1 cellular context compared by ENCODE assay signal in the genomic region with DNA sequence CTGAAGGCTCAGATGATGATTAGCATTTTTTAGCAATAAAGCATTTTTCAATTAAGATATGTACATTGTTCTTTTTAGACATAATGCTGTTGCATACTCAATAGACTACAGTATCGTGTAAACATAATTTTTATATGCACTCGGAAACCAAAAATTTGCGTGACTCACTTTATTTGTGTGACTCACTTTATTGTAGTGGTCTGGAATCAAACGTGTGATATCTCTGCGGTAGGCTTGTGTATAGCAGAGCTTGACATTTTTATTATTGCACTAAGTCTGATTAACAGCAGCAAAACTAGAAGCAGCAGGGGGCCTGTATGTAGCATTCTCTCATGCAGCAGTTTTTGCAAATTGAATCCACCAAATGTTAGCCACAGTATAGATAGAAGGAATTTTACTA.
A peak's percentile ranks its signal among the peaks of the same experiment; 100 is the strongest.
TF ChIP-seq lines count a peak whose summit lies in the region.

No MANE protein-coding gene starts in this region.

TF ChIP-seq in HEK293, 187 proteins besides CTCF, POLR2A, EP300 and RAD21 (continued from another document and continues in another):
- no peak for TF ChIP-seq ZNF274 (IDR thresholded peaks at IDR 0.05; ENCODE audit: low read length)
- TF ChIP-seq ZNF274 (tag by site-specific recombination; IDR thresholded peaks at IDR 0.05; ENCODE audit: borderline replicate concordance), result no peak
- TF ChIP-seq, protein P1, sequence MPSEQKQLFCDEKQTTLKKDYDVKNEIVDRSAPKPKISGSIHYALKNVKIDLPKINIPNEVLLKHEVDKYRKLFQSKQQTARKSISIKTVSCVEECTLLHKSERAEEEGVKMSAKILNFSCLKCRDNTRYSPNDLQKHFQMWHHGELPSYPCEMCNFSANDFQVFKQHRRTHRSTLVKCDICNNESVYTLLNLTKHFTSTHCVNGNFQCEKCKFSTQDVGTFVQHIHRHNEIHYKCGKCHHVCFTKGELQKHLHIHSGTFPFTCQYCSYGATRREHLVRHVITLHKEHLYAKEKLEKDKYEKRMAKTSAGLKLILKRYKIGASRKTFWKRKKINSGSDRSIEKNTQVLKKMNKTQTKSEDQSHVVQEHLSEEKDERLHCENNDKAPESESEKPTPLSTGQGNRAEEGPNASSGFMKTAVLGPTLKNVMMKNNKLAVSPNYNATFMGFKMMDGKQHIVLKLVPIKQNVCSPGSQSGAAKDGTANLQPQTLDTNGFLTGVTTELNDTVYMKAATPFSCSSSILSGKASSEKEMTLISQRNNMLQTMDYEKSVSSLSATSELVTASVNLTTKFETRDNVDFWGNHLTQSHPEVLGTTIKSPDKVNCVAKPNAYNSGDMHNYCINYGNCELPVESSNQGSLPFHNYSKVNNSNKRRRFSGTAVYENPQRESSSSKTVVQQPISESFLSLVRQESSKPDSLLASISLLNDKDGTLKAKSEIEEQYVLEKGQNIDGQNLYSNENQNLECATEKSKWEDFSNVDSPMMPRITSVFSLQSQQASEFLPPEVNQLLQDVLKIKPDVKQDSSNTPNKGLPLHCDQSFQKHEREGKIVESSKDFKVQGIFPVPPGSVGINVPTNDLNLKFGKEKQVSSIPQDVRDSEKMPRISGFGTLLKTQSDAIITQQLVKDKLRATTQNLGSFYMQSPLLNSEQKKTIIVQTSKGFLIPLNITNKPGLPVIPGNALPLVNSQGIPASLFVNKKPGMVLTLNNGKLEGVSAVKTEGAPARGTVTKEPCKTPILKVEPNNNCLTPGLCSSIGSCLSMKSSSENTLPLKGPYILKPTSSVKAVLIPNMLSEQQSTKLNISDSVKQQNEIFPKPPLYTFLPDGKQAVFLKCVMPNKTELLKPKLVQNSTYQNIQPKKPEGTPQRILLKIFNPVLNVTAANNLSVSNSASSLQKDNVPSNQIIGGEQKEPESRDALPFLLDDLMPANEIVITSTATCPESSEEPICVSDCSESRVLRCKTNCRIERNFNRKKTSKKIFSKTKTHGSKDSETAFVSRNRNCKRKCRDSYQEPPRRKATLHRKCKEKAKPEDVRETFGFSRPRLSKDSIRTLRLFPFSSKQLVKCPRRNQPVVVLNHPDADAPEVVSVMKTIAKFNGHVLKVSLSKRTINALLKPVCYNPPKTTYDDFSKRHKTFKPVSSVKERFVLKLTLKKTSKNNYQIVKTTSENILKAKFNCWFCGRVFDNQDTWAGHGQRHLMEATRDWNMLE (tag by site-specific recombination; conservative IDR thresholded peaks at IDR 0.05; ENCODE audit: low read depth), result no peak
- TF ChIP-seq, protein P2, sequence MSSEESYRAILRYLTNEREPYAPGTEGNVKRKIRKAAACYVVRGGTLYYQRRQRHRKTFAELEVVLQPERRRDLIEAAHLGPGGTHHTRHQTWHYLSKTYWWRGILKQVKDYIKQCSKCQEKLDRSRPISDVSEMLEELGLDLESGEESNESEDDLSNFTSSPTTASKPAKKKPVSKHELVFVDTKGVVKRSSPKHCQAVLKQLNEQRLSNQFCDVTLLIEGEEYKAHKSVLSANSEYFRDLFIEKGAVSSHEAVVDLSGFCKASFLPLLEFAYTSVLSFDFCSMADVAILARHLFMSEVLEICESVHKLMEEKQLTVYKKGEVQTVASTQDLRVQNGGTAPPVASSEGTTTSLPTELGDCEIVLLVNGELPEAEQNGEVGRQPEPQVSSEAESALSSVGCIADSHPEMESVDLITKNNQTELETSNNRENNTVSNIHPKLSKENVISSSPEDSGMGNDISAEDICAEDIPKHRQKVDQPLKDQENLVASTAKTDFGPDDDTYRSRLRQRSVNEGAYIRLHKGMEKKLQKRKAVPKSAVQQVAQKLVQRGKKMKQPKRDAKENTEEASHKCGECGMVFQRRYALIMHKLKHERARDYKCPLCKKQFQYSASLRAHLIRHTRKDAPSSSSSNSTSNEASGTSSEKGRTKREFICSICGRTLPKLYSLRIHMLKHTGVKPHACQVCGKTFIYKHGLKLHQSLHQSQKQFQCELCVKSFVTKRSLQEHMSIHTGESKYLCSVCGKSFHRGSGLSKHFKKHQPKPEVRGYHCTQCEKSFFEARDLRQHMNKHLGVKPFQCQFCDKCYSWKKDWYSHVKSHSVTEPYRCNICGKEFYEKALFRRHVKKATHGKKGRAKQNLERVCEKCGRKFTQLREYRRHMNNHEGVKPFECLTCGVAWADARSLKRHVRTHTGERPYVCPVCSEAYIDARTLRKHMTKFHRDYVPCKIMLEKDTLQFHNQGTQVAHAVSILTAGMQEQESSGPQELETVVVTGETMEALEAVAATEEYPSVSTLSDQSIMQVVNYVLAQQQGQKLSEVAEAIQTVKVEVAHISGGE (tag by site-specific recombination; conservative IDR thresholded peaks at IDR 0.05; ENCODE audit: low read depth), result no peak
- no peak for TF ChIP-seq ZNF169 (tag by site-specific recombination; IDR thresholded peaks at IDR 0.05)
- TF ChIP-seq ZNF629 (tag by site-specific recombination; IDR thresholded peaks at IDR 0.05), result peak; percentile 84
- TF ChIP-seq ZNF768 (tag by site-specific recombination; IDR thresholded peaks at IDR 0.05), result no peak
- TF ChIP-seq ZNF785 (tag by site-specific recombination; IDR thresholded peaks at IDR 0.05), result no peak
- TF ChIP-seq ZNF157 (tag by site-specific recombination; IDR thresholded peaks at IDR 0.05), result no peak
- TF ChIP-seq ZNF544 (tag by site-specific recombination; IDR thresholded peaks at IDR 0.05), result no peak
- no peak for TF ChIP-seq ZNF560 (tag by site-specific recombination; IDR thresholded peaks at IDR 0.05; ENCODE audit: borderline replicate concordance)
- no peak; the same call in 1 of the 2 replicates for TF ChIP-seq ZNF623 (tag by site-specific recombination; IDR thresholded peaks at IDR 0.05)
- no peak for TF ChIP-seq ZBTB10 (tag by site-specific recombination; IDR thresholded peaks at IDR 0.05)
- TF ChIP-seq REPIN1 (tag by site-specific recombination; IDR thresholded peaks at IDR 0.05; ENCODE audit: low read depth), result no peak
- TF ChIP-seq ZNF639 (tag by site-specific recombination; IDR thresholded peaks at IDR 0.05), result 0 out of 2 replicates have a peak, but pooled peaks have one; percentile 60
- TF ChIP-seq ZNF513 (tag by site-specific recombination; IDR thresholded peaks at IDR 0.05), result 0 out of 2 replicates have a peak, but pooled peaks have one; percentile 20
- no peak for TF ChIP-seq ZNF266 (tag by site-specific recombination; IDR thresholded peaks at IDR 0.05; ENCODE audit: low read depth)
- no peak for TF ChIP-seq SP2 (tag by site-specific recombination; IDR thresholded peaks at IDR 0.05)
- TF ChIP-seq KLF9 (tag by site-specific recombination; IDR thresholded peaks at IDR 0.05; ENCODE audit: low read depth), result no peak
- no peak for TF ChIP-seq ZNF571 (tag by site-specific recombination; IDR thresholded peaks at IDR 0.05)
- TF ChIP-seq ZNF221 (tag by site-specific recombination; IDR thresholded peaks at IDR 0.05; ENCODE audit: borderline replicate concordance), result no peak
- no peak for TF ChIP-seq ZIC2 (tag by site-specific recombination; IDR thresholded peaks at IDR 0.05)
- TF ChIP-seq ZNF433 (tag by site-specific recombination; IDR thresholded peaks at IDR 0.05; ENCODE audit: low read depth), result no peak
- no peak for TF ChIP-seq ZNF211 (tag by site-specific recombination; IDR thresholded peaks at IDR 0.05; ENCODE audit: low read depth)
- TF ChIP-seq ZBTB7A (tag by site-specific recombination; IDR thresholded peaks at IDR 0.05; ENCODE audit: low read depth), result no peak
- no peak for TF ChIP-seq ZFP41 (tag by site-specific recombination; IDR thresholded peaks at IDR 0.05; ENCODE audit: borderline replicate concordance)
- no peak for TF ChIP-seq ZBTB48 (tag by site-specific recombination; IDR thresholded peaks at IDR 0.05)
- TF ChIP-seq, protein P3, sequence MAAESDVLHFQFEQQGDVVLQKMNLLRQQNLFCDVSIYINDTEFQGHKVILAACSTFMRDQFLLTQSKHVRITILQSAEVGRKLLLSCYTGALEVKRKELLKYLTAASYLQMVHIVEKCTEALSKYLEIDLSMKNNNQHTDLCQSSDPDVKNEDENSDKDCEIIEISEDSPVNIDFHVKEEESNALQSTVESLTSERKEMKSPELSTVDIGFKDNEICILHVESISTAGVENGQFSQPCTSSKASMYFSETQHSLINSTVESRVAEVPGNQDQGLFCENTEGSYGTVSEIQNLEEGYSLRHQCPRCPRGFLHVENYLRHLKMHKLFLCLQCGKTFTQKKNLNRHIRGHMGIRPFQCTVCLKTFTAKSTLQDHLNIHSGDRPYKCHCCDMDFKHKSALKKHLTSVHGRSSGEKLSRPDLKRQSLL (tag by site-specific recombination; IDR thresholded peaks at IDR 0.05), result no peak
- TF ChIP-seq, protein P4, sequence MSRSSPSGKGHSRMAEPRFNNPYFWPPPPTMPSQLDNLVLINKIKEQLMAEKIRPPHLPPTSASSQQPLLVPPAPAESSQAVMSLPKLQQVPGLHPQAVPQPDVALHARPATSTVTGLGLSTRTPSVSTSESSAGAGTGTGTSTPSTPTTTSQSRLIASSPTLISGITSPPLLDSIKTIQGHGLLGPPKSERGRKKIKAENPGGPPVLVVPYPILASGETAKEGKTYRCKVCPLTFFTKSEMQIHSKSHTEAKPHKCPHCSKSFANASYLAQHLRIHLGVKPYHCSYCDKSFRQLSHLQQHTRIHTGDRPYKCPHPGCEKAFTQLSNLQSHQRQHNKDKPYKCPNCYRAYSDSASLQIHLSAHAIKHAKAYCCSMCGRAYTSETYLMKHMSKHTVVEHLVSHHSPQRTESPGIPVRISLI (tag by site-specific recombination; IDR thresholded peaks at IDR 0.05), result no peak
- TF ChIP-seq ZNF24 (tag by site-specific recombination; IDR thresholded peaks at IDR 0.05), result peak; percentile 59; the same call in 1 of the 2 replicates
- peak; percentile 44; the same call in 1 of the 2 replicates for TF ChIP-seq ZNF10 (tag by site-specific recombination; IDR thresholded peaks at IDR 0.05)
- no peak for TF ChIP-seq ZNF529 (tag by site-specific recombination; IDR thresholded peaks at IDR 0.05; ENCODE audit: insufficient replicate concordance)
- TF ChIP-seq SALL2 (tag by site-specific recombination; IDR thresholded peaks at IDR 0.05; ENCODE audit: borderline replicate concordance), result no peak
- TF ChIP-seq HIC1 (tag by site-specific recombination; IDR thresholded peaks at IDR 0.05), result peak; percentile 85
